ENCODE assay signal across 9 cellular contexts in the genomic region with DNA sequence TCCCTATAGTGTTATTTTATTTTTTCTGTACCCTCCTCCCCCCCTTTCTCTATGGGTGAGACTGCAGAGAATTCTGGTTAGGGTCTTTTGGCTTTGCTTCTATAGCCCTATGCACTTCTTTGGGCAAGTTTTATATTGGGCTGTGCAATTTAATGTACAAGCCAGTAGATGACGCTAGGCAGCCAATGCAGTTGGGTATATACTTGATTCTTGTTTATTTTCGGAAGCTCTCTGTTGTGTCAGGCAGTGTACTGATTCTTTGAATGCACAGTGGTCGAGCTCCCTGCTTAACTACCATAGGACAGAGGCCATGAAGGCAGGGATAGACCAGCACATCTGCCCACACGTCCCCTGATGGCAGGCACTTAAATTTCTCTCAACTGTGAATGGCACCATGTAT. TPM values are rescaled to one million over a fixed set of nuclear protein-coding genes. Genes with fewer than 3 reads are reported as not detected.
DNase-seq lines count a peak whose midpoint lies in the region; ATAC-seq, FAIRE-seq and TF ChIP-seq lines count a peak whose summit lies in the region.
"Had no signal": no experiment of that assay in that cellular context is flagged by ENCODE, and none has a peak within 500 bp of the region (broad histone marks: within the 10 kb centered on the region; RNA-seq: fewer than 3 reads in every experiment).

No MANE protein-coding gene starts in this region.

- H3K4me3 ChIP-seq in cardiac muscle cell (no peak overlapping the region), endodermal cell (ENCODE audit: low read length) (no peak overlapping the region)

- TF ChIP-seq CTCF in cardiac muscle cell (IDR thresholded peaks at IDR 0.05; ENCODE audit: low read depth, low read length), result peak; percentile 7
- TF ChIP-seq CTCF in endodermal cell (conservative IDR thresholded peaks at IDR 0.05), result peak; percentile 67
- TF ChIP-seq CTCF in chondrocyte (IDR thresholded peaks at IDR 0.05), result no peak

- H3K4me3 Mint-ChIP-seq in endodermal cell, result no peak overlapping the region
- H3K4me3 Mint-ChIP-seq in chondrocyte (ENCODE audit: unreplicated experiment), result no peak overlapping the region

- peak; percentile 11 to 17 for DNase-seq in cardiac muscle cell (ENCODE audit: low read depth in 1 of 2, low spot score in 1 of 2)
- no peak for DNase-seq in left cardiac atrium
- peak; percentile 60 for DNase-seq in NCI-H748 (lab: John Stamatoyannopoulos, UW; ENCODE audit: unreplicated experiment)
- DNase-seq in endodermal cell, result peak; percentile 50
- DNase-seq in pons (ENCODE audit: low spot score), result peak; percentile 26
- DNase-seq in caudate nucleus (lab: John Stamatoyannopoulos, UW), result no peak
- no peak for DNase-seq in RCC 7860 (ENCODE audit: low spot score)
- DNase-seq in chondrocyte (ENCODE audit: low spot score), result no peak
- DNase-seq: glutamatergic neuron had no signal

- no peaks in the 10 kb centered on the region for H3K4me1 Mint-ChIP-seq in endodermal cell
- H3K4me1 Mint-ChIP-seq in chondrocyte (ENCODE audit: low read depth), result peaks cover 3% of the 10 kb centered on the region

- FAIRE-seq in RCC 7860 (lab: Jason Lieb, UNC), result no peak

- H3K27me3 Mint-ChIP-seq in endodermal cell (ENCODE audit: insufficient read depth) (no peaks in the 10 kb centered on the region), chondrocyte (ENCODE audit: low read depth) (no peaks in the 10 kb centered on the region)

- no peaks in the 10 kb centered on the region for H3K9me3 Mint-ChIP-seq in endodermal cell
- peaks cover 5% of the 10 kb centered on the region for H3K9me3 Mint-ChIP-seq in chondrocyte (ENCODE audit: low read depth)

- H3K27ac Mint-ChIP-seq in endodermal cell (no peak overlapping the region), chondrocyte (ENCODE audit: unreplicated experiment) (no peak overlapping the region)

- no peaks in the 10 kb centered on the region for H3K36me3 ChIP-seq in cardiac muscle cell
- no peaks in the 10 kb centered on the region for H3K36me3 ChIP-seq in endodermal cell (ENCODE audit: control insufficient read depth, insufficient read depth, low read length)

- H3K27me3 ChIP-seq in cardiac muscle cell, result no peaks in the 10 kb centered on the region
- no peaks in the 10 kb centered on the region for H3K27me3 ChIP-seq in endodermal cell (ENCODE audit: control insufficient read depth, insufficient read depth, low read length, poor library complexity, severe bottlenecking)

- intact Hi-C loops in left cardiac atrium (cut with DNase I), result no loop called here

- H3K27ac ChIP-seq in cardiac muscle cell, result no peak overlapping the region
- no peak overlapping the region for H3K27ac ChIP-seq in endodermal cell (ENCODE audit: low read depth, low read length)
- no peak overlapping the region for H3K27ac ChIP-seq in caudate nucleus (ENCODE audit: low read depth, low read length)

- WGBS in endodermal cell (ENCODE audit: insufficient coverage in 1 of 2, insufficient read length in 1 of 2), 2 experiments, result 66 to 80% methylated on average over 1 to 4 of the region's 4 CpGs

- no peak overlapping the region for H3K9ac ChIP-seq in endodermal cell (ENCODE audit: extremely low read depth, low read length, poor library complexity, severe bottlenecking)

- H3K9me3 ChIP-seq in cardiac muscle cell (ENCODE audit: low read depth) (no peaks in the 10 kb centered on the region), endodermal cell (ENCODE audit: control insufficient read depth, low read length) (no peaks in the 10 kb centered on the region)

- H3K4me1 ChIP-seq in cardiac muscle cell (ENCODE audit: low read depth), result no peaks in the 10 kb centered on the region
- H3K4me1 ChIP-seq in endodermal cell (ENCODE audit: control insufficient read depth, insufficient read depth, low read length), result no peaks in the 10 kb centered on the region

- H3K36me3 Mint-ChIP-seq in endodermal cell (ENCODE audit: low read depth) (no peaks in the 10 kb centered on the region), chondrocyte (ENCODE audit: low read depth) (no peaks in the 10 kb centered on the region)

- no peak for ATAC-seq in left cardiac atrium

RNA-seq across cellular contexts. Expression of gene GPR52, which starts 34.1 kb away (rescaled TPM):
- total RNA-seq in cardiac muscle cell (1.9 TPM in 1 of 2 replicates, not detected in the other), left cardiac atrium (1 to 10 TPM; 1.5 to 2.2 TPM), endodermal cell (1 to 10 TPM in 1 of 2 donors, under 1 TPM in 1; 0.53 to 1.1 TPM), chondrocyte (0.74 to 1.7 TPM (median 1.0 TPM) in 3 replicates)
- not detected in 2 replicates for polyA plus RNA-seq in cardiac muscle cell
- not detected for polyA plus RNA-seq in endodermal cell (2013, experiment 1 of 2)
- polyA plus RNA-seq in endodermal cell (2013, experiment 2 of 2), result not detected

Comparison
In these comparisons a context has a peak if more than half of its experiments do, and no peak if none do; other contexts are left out.
1. DNase-seq: peak in cardiac muscle cell (2 of 2), NCI-H748 (single experiment), endodermal cell (single experiment) and pons (single experiment); none in left cardiac atrium (single experiment), caudate nucleus (0 of 61), RCC 7860 (single experiment) and chondrocyte (single experiment).